Comparison of ENCODE assay signal across 15 cellular contexts in genomic region chr15:101045835-101046691, GRCh38.
A peak's percentile ranks its signal among the peaks of the same experiment; 100 is the strongest.
DNase-seq lines count a peak whose midpoint lies in the region; ATAC-seq and TF ChIP-seq lines count a peak whose summit lies in the region.
"Had no signal": no experiment of that assay in that cellular context is flagged by ENCODE, and none has a peak within 500 bp of the region (broad histone marks: within the 10 kb centered on the region; RNA-seq: fewer than 3 reads in every experiment).

No MANE protein-coding gene starts in this region.

- peak; percentile 30 for DNase-seq in mammary epithelial cell
- DNase-seq in MCF 10A (ENCODE audit: unreplicated experiment), result no peak
- DNase-seq in Right ventricle myocardium superior, result peak; percentile 37
- peak; percentile 5 for DNase-seq in osteoblast (ENCODE audit: insufficient read length, low spot score, missing footprints)
- DNase-seq in ureter (ENCODE audit: low spot score), result peak; percentile 41
- DNase-seq in activated CD4-positive, alpha-beta T cell treated with anti-CD3 and anti-CD28 coated beads for 36 hours, result no peak
- DNase-seq in NCI-H1092 treated with DMSO at 0.1 percent for 48 hours (lab: John Stamatoyannopoulos, UW), result no peak
- DNase-seq: activated CD4-positive, alpha-beta T cell treated with anti-CD3 and anti-CD28 coated beads, Interleukin-2, amount 10 ng/mL, durations not matched to agents 7 days and 5 days; midbrain; NCI-H2081; NCI-H82; SHP77; stimulated activated CD4-positive, alpha-beta T cell treated with anti-CD3 and anti-CD28 coated beads, Interleukin-1b, Interleukin-23, amount 100 ng/mL, for 48 hours had no signal

- H3K27ac ChIP-seq in mammary epithelial cell (ENCODE audit: insufficient read depth, low read depth, low read length), result no peak overlapping the region
- no peak overlapping the region for H3K27ac ChIP-seq in osteoblast (ENCODE audit: low read depth, low read length)

- H3K4me3 ChIP-seq in mammary epithelial cell (replicated peaks in 1 of 3; ENCODE audit: insufficient read depth in 1 of 3, low read depth in 2 of 3, low read length in 3 of 3) (no peak overlapping the region), osteoblast (ENCODE audit: insufficient read depth, low read length) (no peak overlapping the region)

- TF ChIP-seq CTCF in mammary epithelial cell (conservative IDR thresholded peaks at IDR 0.05 in 1 of 2, IDR thresholded peaks at IDR 0.05 in 1 of 2; ENCODE audit: extremely low read depth in 1 of 2, insufficient read depth in 1 of 2, low read depth in 1 of 2, low read length in 2 of 2) (no peak), MCF 10A (IDR thresholded peaks at IDR 0.05; ENCODE audit: unreplicated experiment) (no peak), osteoblast (IDR thresholded peaks at IDR 0.05; ENCODE audit: extremely low read depth, low read depth, low read length) (no peak)

- no peaks in the 10 kb centered on the region for H3K27me3 Mint-ChIP-seq in MCF 10A (ENCODE audit: insufficient read depth, unreplicated experiment)
- H3K27me3 Mint-ChIP-seq in activated CD4-positive, alpha-beta T cell treated with anti-CD3 and anti-CD28 coated beads for 36 hours, result peaks cover 16% of the 10 kb centered on the region

- H2AFZ ChIP-seq in mammary epithelial cell (ENCODE audit: low read depth, low read length) (no peak overlapping the region), osteoblast (ENCODE audit: low read length) (no peak overlapping the region)

- H3K36me3 ChIP-seq in mammary epithelial cell (ENCODE audit: insufficient read depth, low read length) (no peaks in the 10 kb centered on the region), osteoblast (ENCODE audit: insufficient read depth, low read length) (peaks cover 42% of the 10 kb centered on the region)

- H3K36me3 Mint-ChIP-seq in MCF 10A (ENCODE audit: insufficient read depth, unreplicated experiment), result peaks cover 24% of the 10 kb centered on the region
- no peaks in the 10 kb centered on the region for H3K36me3 Mint-ChIP-seq in activated CD4-positive, alpha-beta T cell treated with anti-CD3 and anti-CD28 coated beads for 36 hours (ENCODE audit: low read depth)

- peaks cover 13% of the 10 kb centered on the region for H3K9me3 Mint-ChIP-seq in MCF 10A (ENCODE audit: unreplicated experiment)
- H3K9me3 Mint-ChIP-seq in activated CD4-positive, alpha-beta T cell treated with anti-CD3 and anti-CD28 coated beads for 36 hours (ENCODE audit: low read depth), result no peaks in the 10 kb centered on the region
- H3K9me3 Mint-ChIP-seq: activated CD4-positive, alpha-beta T cell treated with anti-CD3 and anti-CD28 coated beads, Interleukin-2, amount 10 ng/mL, durations not matched to agents 7 days and 5 days had no signal

- in situ Hi-C loops in mammary epithelial cell (cut with MboI; ENCODE audit: low sequenced_read_pairs in 2 of 2), result no loop called here

- H3K79me2 ChIP-seq in mammary epithelial cell (ENCODE audit: insufficient read depth, low read length) (no peaks in the 10 kb centered on the region), osteoblast (ENCODE audit: insufficient read depth, low read length) (no peaks in the 10 kb centered on the region)

- H3K4me1 Mint-ChIP-seq in MCF 10A (ENCODE audit: insufficient read depth, unreplicated experiment), result no peaks in the 10 kb centered on the region
- no peaks in the 10 kb centered on the region for H3K4me1 Mint-ChIP-seq in activated CD4-positive, alpha-beta T cell treated with anti-CD3 and anti-CD28 coated beads for 36 hours
- H3K4me1 Mint-ChIP-seq: activated CD4-positive, alpha-beta T cell treated with anti-CD3 and anti-CD28 coated beads, Interleukin-2, amount 10 ng/mL, durations not matched to agents 7 days and 5 days; activated T-helper 17 cell treated with anti-CD3 and anti-CD28 coated beads, Interleukin-2, amount 50 U/mL, for 72 hours had no signal

- intact Hi-C loops in mammary epithelial cell (cut with micrococcal nuclease) (no loop called here), MCF 10A (cut with micrococcal nuclease) (no loop called here), Right ventricle myocardium superior (cut with DNase I) (no loop called here)
- intact Hi-C loops in activated CD4-positive, alpha-beta T cell treated with anti-CD3 and anti-CD28 coated beads for 36 hours (cut with DNase I, micrococcal nuclease), result no loop called here

- peak; percentile 43 for ATAC-seq in Right ventricle myocardium superior (ENCODE audit: poor library complexity)
- ATAC-seq in activated CD4-positive, alpha-beta T cell treated with anti-CD3 and anti-CD28 coated beads for 36 hours, result no peak
- no peak for ATAC-seq in HG03039 (IDR thresholded peaks at IDR 0.05; ENCODE audit: unreplicated experiment)
- ATAC-seq: activated T-helper 17 cell treated with anti-CD3 and anti-CD28 coated beads, Interleukin-2, amount 50 U/mL, for 72 hours had no signal

- no peak overlapping the region for H3K9ac ChIP-seq in mammary epithelial cell (ENCODE audit: insufficient read depth, low read length)

- H4K20me1 ChIP-seq in mammary epithelial cell (ENCODE audit: insufficient read depth, low read length) (no peaks in the 10 kb centered on the region), osteoblast (ENCODE audit: insufficient read depth, low read length) (no peaks in the 10 kb centered on the region)

- H3K27ac Mint-ChIP-seq in MCF 10A (ENCODE audit: low read depth, unreplicated experiment), result no peak overlapping the region
- H3K27ac Mint-ChIP-seq in activated CD4-positive, alpha-beta T cell treated with anti-CD3 and anti-CD28 coated beads for 36 hours, result no peak overlapping the region
- H3K27ac Mint-ChIP-seq: activated CD4-positive, alpha-beta T cell treated with anti-CD3 and anti-CD28 coated beads, Interleukin-2, amount 10 ng/mL, durations not matched to agents 7 days and 5 days; activated T-helper 17 cell treated with anti-CD3 and anti-CD28 coated beads, Interleukin-2, amount 50 U/mL, for 72 hours had no signal

- dilution Hi-C loops in mammary epithelial cell (cut with HindIII; ENCODE audit: low sequenced_read_pairs), result no loop called here

- POLR2A ChIA-PET in MCF 10A (lab: Yijun Ruan, JAX), result no interaction called here
- POLR2A ChIA-PET in activated CD4-positive, alpha-beta T cell treated with anti-CD3 and anti-CD28 coated beads for 36 hours (lab: Charles Lee), result no interaction called here

- no peak overlapping the region for H3K4me2 ChIP-seq in mammary epithelial cell (ENCODE audit: insufficient read depth, low read depth, low read length)
- no peak overlapping the region for H3K4me2 ChIP-seq in osteoblast (ENCODE audit: insufficient read depth, low read length)

- no peak overlapping the region for H3K4me3 Mint-ChIP-seq in MCF 10A (ENCODE audit: unreplicated experiment)
- no peak overlapping the region for H3K4me3 Mint-ChIP-seq in activated CD4-positive, alpha-beta T cell treated with anti-CD3 and anti-CD28 coated beads for 36 hours
- H3K4me3 Mint-ChIP-seq: activated CD4-positive, alpha-beta T cell treated with anti-CD3 and anti-CD28 coated beads, Interleukin-2, amount 10 ng/mL, durations not matched to agents 7 days and 5 days; activated T-helper 17 cell treated with anti-CD3 and anti-CD28 coated beads, Interleukin-2, amount 50 U/mL, for 72 hours had no signal

- no peaks in the 10 kb centered on the region for H3K9me3 ChIP-seq in mammary epithelial cell (replicated peaks; ENCODE audit: insufficient read depth, low read length)
- H3K9me3 ChIP-seq in osteoblast (ENCODE audit: low read depth, low read length), result no peaks in the 10 kb centered on the region

- H3K4me1 ChIP-seq in mammary epithelial cell (ENCODE audit: insufficient read depth, low read length) (no peaks in the 10 kb centered on the region), osteoblast (ENCODE audit: insufficient read depth, low read length) (no peaks in the 10 kb centered on the region)

- CTCF ChIA-PET in mammary epithelial cell (lab: Charles Lee; ENCODE audit: low non-redundant PET), result no interaction called here
- CTCF ChIA-PET in MCF 10A (lab: Yijun Ruan, JAX), result interaction anchor here (0.5 to 0.8 kb wide), 5 partner anchors 22 to 473 kb away, joined by 3 to 4 read pairs (median 3); no protein-coding TSS in a partner anchor
- CTCF ChIA-PET in activated CD4-positive, alpha-beta T cell treated with anti-CD3 and anti-CD28 coated beads for 36 hours (lab: Charles Lee), result no interaction called here

- H3K27me3 ChIP-seq in mammary epithelial cell (ENCODE audit: insufficient read depth, low read length), result no peaks in the 10 kb centered on the region
- H3K27me3 ChIP-seq in osteoblast (ENCODE audit: insufficient read depth, low read length), result no peaks in the 10 kb centered on the region

- 90% methylated on average over 8 of the region's 19 CpGs for WGBS in mammary epithelial cell (ENCODE audit: low coverage, missing lambda C conversion rate)

- BruUV-seq in mammary epithelial cell (replicated peaks; lab: Mats Ljungman, UMichigan) (no TSS peak), MCF 10A (replicated peaks; lab: Mats Ljungman, UMichigan) (no TSS peak)

Comparison
In these comparisons a context has a peak if more than half of its experiments do, and no peak if none do; other contexts are left out.
1. DNase-seq: peak in mammary epithelial cell (single experiment), Right ventricle myocardium superior (single experiment), osteoblast (single experiment) and ureter (single experiment); none in MCF 10A (single experiment), activated CD4-positive, alpha-beta T cell treated with anti-CD3 and anti-CD28 coated beads for 36 hours (single experiment) and NCI-H1092 treated with DMSO at 0.1 percent for 48 hours (single experiment).